28 cellular contexts compared by ENCODE assay signal in the genomic region with DNA sequence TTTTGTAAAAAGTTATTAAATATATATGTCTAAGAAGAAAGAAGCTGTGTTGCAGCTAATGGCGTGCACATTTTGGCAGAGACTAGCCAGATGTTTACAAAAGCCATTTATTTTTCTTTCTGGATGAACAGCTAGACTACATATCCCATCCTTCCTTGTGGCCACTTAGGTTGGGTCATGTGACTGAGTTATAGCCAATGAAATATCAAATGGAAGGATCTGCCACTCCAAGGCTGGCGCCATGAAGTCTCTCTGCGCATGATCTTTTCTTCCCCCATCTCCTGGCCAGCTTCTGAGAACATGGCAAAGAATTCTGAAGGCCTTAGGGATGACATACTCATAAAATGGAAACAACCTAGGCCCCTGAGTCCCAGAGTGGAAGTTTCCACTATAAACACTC.
"Had no signal": no experiment of that assay in that cellular context is flagged by ENCODE, and none has a peak within 500 bp of the region (broad histone marks: within the 10 kb centered on the region; RNA-seq: fewer than 3 reads in every experiment).

No MANE protein-coding gene starts in this region.

- H3K9me3 ChIP-seq: lower lobe of right lung, psoas muscle, sigmoid colon, stomach, thyroid gland, upper lobe of right lung had no signal

- H3K79me2 ChIP-seq: parathyroid adenoma had no signal

- H3K4me3 ChIP-seq: lower lobe of right lung, psoas muscle, sigmoid colon, stomach, thyroid gland, upper lobe of right lung had no signal

- H2AFZ ChIP-seq: parathyroid adenoma had no signal

- H3K36me3 ChIP-seq: lower lobe of right lung, sigmoid colon, stomach, thyroid gland, upper lobe of right lung had no signal

- H3K4me1 ChIP-seq: lower lobe of right lung, parathyroid adenoma, psoas muscle, sigmoid colon, stomach, thyroid gland, upper lobe of right lung had no signal

- H3K27me3 ChIP-seq: sigmoid colon, stomach, thyroid gland, upper lobe of right lung had no signal

- DNase-seq: activated CD4-positive, alpha-beta T cell treated with anti-CD3 and anti-CD28 coated beads for 4 hours; activated CD4-positive, alpha-beta T cell treated with anti-CD3 and anti-CD28 coated beads, Interleukin-2, amount 50 U/mL, for 4 hours; activated effector memory CD4-positive, alpha-beta T cell treated with Interleukin-2 at 50 U/mL for 16 hours; activated naive CD4-positive, alpha-beta T cell treated with Interleukin-2 at 50 U/mL for 16 hours; activated T-cell treated with anti-CD3 and anti-CD28 coated beads for 4 hours; activated T-cell treated with anti-CD3 and anti-CD28 coated beads, Interleukin-2, amount 50 U/mL, for 72 hours; anterior cingulate cortex; effector CD8-positive, alpha-beta T cell; kidney glomerular epithelial cell; lower lobe of right lung; mesenchymal stem cell; naive thymus-derived CD8-positive, alpha-beta T cell; occipital lobe; psoas muscle; sigmoid colon; small intestine; stimulated activated CD4-positive, alpha-beta T cell treated with anti-CD3 and anti-CD28 coated beads, Interleukin-1b, Interleukin-23, amount 100 ng/mL, for 48 hours; stimulated activated CD4-positive, alpha-beta T cell treated with anti-CD3 and anti-CD28 coated beads, Interleukin-4, amount 100 ng/mL, for 4 hours; stimulated activated CD8-positive, alpha-beta memory T cell treated with anti-CD3 and anti-CD28 coated beads, Interleukin-4, amount 100 ng/mL, for 48 hours; stomach; thyroid gland; upper lobe of right lung had no signal

- H3K27ac ChIP-seq: lower lobe of right lung, parathyroid adenoma, psoas muscle, sigmoid colon, stomach, thyroid gland, upper lobe of right lung had no signal

- FAIRE-seq: bronchial epithelial cell, colon, frontal cortex, small intestine had no signal

- ATAC-seq: activated T-cell treated with anti-CD3 and anti-CD28 coated beads, Interleukin-2, amount 50 U/mL, for 72 hours; left lobe of liver; lower lobe of right lung; naive thymus-derived CD8-positive, alpha-beta T cell; psoas muscle; stimulated activated memory B cell treated with anti-CD40 and anti-IgM and Interleukin-4, amounts not matched to agents 10 μg/mL and 1 μg/mL and 100 μg/mL, for 72 hours; upper lobe of right lung had no signal

- H3K9ac ChIP-seq: parathyroid adenoma had no signal
